In the genomic region with DNA sequence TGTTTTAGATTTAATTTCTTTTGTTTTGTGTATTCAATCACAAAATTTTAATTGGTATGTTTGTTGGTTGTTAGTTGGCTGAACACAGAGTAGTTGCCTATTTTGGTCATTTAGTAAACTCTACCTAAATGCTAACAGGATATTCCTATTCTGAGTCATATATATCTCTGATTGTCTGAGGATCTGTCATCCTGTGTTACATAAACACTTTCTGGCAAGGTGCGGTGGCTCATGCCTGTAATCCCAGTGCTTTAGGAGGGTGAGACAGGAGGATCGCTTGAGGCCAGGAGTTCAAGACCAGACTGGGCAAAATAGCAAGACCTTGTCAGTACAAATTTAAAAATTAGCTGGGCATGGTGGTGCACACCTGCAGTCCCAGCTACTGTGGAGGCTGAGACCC, we compare ENCODE assay signal across 1 cellular context.
TF ChIP-seq lines count a peak whose summit lies in the region.

No MANE protein-coding gene starts in this region.

TF ChIP-seq in GM23338, 12 proteins besides CTCF, POLR2A, EP300 and RAD21 (continued from another document):
- TF ChIP-seq, protein P1, sequence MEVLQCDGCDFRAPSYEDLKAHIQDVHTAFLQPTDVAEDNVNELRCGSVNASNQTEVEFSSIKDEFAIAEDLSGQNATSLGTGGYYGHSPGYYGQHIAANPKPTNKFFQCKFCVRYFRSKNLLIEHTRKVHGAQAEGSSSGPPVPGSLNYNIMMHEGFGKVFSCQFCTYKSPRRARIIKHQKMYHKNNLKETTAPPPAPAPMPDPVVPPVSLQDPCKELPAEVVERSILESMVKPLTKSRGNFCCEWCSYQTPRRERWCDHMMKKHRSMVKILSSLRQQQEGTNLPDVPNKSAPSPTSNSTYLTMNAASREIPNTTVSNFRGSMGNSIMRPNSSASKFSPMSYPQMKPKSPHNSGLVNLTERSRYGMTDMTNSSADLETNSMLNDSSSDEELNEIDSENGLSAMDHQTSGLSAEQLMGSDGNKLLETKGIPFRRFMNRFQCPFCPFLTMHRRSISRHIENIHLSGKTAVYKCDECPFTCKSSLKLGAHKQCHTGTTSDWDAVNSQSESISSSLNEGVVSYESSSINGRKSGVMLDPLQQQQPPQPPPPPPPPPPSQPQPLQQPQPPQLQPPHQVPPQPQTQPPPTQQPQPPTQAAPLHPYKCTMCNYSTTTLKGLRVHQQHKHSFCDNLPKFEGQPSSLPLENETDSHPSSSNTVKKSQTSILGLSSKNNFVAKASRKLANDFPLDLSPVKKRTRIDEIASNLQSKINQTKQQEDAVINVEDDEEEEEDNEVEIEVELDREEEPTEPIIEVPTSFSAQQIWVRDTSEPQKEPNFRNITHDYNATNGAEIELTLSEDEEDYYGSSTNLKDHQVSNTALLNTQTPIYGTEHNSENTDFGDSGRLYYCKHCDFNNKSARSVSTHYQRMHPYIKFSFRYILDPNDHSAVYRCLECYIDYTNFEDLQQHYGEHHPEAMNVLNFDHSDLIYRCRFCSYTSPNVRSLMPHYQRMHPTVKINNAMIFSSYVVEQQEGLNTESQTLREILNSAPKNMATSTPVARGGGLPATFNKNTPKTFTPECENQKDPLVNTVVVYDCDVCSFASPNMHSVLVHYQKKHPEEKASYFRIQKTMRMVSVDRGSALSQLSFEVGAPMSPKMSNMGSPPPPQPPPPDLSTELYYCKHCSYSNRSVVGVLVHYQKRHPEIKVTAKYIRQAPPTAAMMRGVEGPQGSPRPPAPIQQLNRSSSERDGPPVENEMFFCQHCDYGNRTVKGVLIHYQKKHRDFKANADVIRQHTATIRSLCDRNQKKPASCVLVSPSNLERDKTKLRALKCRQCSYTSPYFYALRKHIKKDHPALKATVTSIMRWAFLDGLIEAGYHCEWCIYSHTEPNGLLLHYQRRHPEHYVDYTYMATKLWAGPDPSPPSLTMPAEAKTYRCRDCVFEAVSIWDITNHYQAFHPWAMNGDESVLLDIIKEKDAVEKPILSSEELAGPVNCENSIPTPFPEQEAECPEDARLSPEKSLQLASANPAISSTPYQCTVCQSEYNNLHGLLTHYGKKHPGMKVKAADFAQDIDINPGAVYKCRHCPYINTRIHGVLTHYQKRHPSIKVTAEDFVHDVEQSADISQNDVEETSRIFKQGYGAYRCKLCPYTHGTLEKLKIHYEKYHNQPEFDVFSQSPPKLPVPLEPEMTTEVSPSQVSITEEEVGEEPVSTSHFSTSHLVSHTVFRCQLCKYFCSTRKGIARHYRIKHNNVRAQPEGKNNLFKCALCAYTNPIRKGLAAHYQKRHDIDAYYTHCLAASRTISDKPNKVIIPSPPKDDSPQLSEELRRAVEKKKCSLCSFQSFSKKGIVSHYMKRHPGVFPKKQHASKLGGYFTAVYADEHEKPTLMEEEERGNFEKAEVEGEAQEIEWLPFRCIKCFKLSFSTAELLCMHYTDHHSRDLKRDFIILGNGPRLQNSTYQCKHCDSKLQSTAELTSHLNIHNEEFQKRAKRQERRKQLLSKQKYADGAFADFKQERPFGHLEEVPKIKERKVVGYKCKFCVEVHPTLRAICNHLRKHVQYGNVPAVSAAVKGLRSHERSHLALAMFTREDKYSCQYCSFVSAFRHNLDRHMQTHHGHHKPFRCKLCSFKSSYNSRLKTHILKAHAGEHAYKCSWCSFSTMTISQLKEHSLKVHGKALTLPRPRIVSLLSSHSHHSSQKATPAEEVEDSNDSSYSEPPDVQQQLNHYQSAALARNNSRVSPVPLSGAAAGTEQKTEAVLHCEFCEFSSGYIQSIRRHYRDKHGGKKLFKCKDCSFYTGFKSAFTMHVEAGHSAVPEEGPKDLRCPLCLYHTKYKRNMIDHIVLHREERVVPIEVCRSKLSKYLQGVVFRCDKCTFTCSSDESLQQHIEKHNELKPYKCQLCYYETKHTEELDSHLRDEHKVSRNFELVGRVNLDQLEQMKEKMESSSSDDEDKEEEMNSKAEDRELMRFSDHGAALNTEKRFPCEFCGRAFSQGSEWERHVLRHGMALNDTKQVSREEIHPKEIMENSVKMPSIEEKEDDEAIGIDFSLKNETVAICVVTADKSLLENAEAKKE (CRISPR knock-in tag; IDR thresholded peaks at IDR 0.05), result no peak
- TF ChIP-seq CREB1 (CRISPR knock-in tag; IDR thresholded peaks at IDR 0.05; ENCODE audit: low read depth), result no peak
- TF ChIP-seq EZH2phosphoT487 (IDR thresholded peaks at IDR 0.05; ENCODE audit: unreplicated experiment), result no peak
- TF ChIP-seq NANOG (IDR thresholded peaks at IDR 0.05; ENCODE audit: borderline replicate concordance), result no peak
- no peak for TF ChIP-seq STAT1 (IDR thresholded peaks at IDR 0.05; ENCODE audit: unreplicated experiment)
- TF ChIP-seq ZNF331 (CRISPR knock-in tag; IDR thresholded peaks at IDR 0.05; ENCODE audit: low read depth), result no peak
- TF ChIP-seq JUNB (IDR thresholded peaks at IDR 0.05; ENCODE audit: unreplicated experiment), result no peak
- TF ChIP-seq EZH2 (IDR thresholded peaks at IDR 0.05; ENCODE audit: low read depth, unreplicated experiment), result no peak
- TF ChIP-seq POLR2AphosphoS5 (IDR thresholded peaks at IDR 0.05; ENCODE audit: low read depth), result no peak
